ENCODE assay signal across 30 cellular contexts in genomic region chr7:118264836-118265235, GRCh38. TPM values are rescaled to one million over a fixed set of nuclear protein-coding genes. Genes with fewer than 3 reads are reported as not detected.
"Had no signal": no experiment of that assay in that cellular context is flagged by ENCODE, and none has a peak within 500 bp of the region (broad histone marks: within the 10 kb centered on the region; RNA-seq: fewer than 3 reads in every experiment).

No MANE protein-coding gene starts in this region.

- H3K9me3 Mint-ChIP-seq: activated CD4-positive, alpha-beta memory T cell treated with anti-CD3 and anti-CD28 coated beads, Interleukin-2, amount 10 ng/mL, durations not matched to agents 7 days and 5 days; activated CD4-positive, alpha-beta T cell treated with anti-CD3 and anti-CD28 coated beads, Interleukin-2, amount 10 ng/mL, durations not matched to agents 7 days and 5 days; activated naive CD4-positive, alpha-beta T cell treated with anti-CD3 and anti-CD28 coated beads, Interleukin-2, amount 50 U/mL, for 24 hours; activated naive CD8-positive, alpha-beta T cell treated with anti-CD3 and anti-CD28 coated beads, Interleukin-2, amount 50 U/mL, for 24 hours; activated T-cell treated with anti-CD3 and anti-CD28 coated beads, Interleukin-2, amount 50 U/mL, for 24 hours; activated T-helper 2 cell treated with anti-CD3 and anti-CD28 coated beads, Interferon-gamma antibody, Interleukin-2, Interleukin-4, amounts not matched to agents 10 μg/mL and 5 μg/mL and 100 μg/mL, durations not matched to agents 14 hours and 24 hours and 36 hours; WTC11 had no signal

- H3K9me3 ChIP-seq: breast epithelium, heart right ventricle, mucosa of descending colon, spleen, tibial nerve had no signal

- H3K27ac Mint-ChIP-seq: activated CD4-positive, alpha-beta memory T cell treated with anti-CD3 and anti-CD28 coated beads, Interleukin-2, amount 10 ng/mL, durations not matched to agents 7 days and 5 days; activated CD4-positive, alpha-beta T cell treated with anti-CD3 and anti-CD28 coated beads, Interleukin-2, amount 10 ng/mL, durations not matched to agents 7 days and 5 days; activated naive CD4-positive, alpha-beta T cell treated with anti-CD3 and anti-CD28 coated beads, Interleukin-2, amount 50 U/mL, for 24 hours; activated naive CD8-positive, alpha-beta T cell treated with anti-CD3 and anti-CD28 coated beads, Interleukin-2, amount 50 U/mL, for 24 hours; activated T-cell treated with anti-CD3 and anti-CD28 coated beads, Interleukin-2, amount 50 U/mL, for 24 hours; activated T-helper 2 cell treated with anti-CD3 and anti-CD28 coated beads, Interferon-gamma antibody, Interleukin-2, Interleukin-4, amounts not matched to agents 10 μg/mL and 5 μg/mL and 100 μg/mL, durations not matched to agents 14 hours and 24 hours and 36 hours; natural killer cell treated with Interleukin-12 subunit alpha and Interleukin-12 subunit beta and Interleukin-15 and Interleukin-18, amount 100 ng/mL, for 72 hours; T-helper 17 cell; WTC11 had no signal

- H3K4me1 ChIP-seq: breast epithelium, heart right ventricle, left ventricle myocardium inferior, spleen, tibial nerve had no signal

- ATAC-seq: activated naive CD8-positive, alpha-beta T cell treated with anti-CD3 and anti-CD28 coated beads, Interleukin-2, amount 50 U/mL, for 24 hours; esophagus mucosa; heart right ventricle; mucosa of descending colon; natural killer cell treated with Interleukin-12 subunit alpha and Interleukin-12 subunit beta and Interleukin-15 and Interleukin-18, amount 100 ng/mL, for 72 hours; right cardiac atrium; T-helper 17 cell; WTC11 had no signal

- H3K36me3 ChIP-seq: breast epithelium, heart right ventricle, left ventricle myocardium inferior, spleen, tibial nerve had no signal

- H3K4me3 ChIP-seq: breast epithelium, heart right ventricle, left ventricle myocardium inferior, lung, mucosa of descending colon, spleen, tibial nerve had no signal

- H3K27ac ChIP-seq: breast epithelium, heart right ventricle, left ventricle myocardium inferior, spleen, tibial nerve had no signal

- H3K36me3 Mint-ChIP-seq: activated naive CD4-positive, alpha-beta T cell treated with anti-CD3 and anti-CD28 coated beads, Interleukin-2, amount 50 U/mL, for 24 hours; natural killer cell treated with Interleukin-12 subunit alpha and Interleukin-12 subunit beta and Interleukin-15 and Interleukin-18, amount 100 ng/mL, for 72 hours; WTC11 had no signal

- H3K27me3 ChIP-seq: breast epithelium, heart right ventricle, tibial nerve had no signal

- DNase-seq: activated CD4-positive, alpha-beta memory T cell treated with anti-CD3 and anti-CD28 coated beads, Interleukin-2, amount 10 ng/mL, durations not matched to agents 7 days and 5 days; activated CD4-positive, alpha-beta T cell treated with anti-CD3 and anti-CD28 coated beads for 1 hour; activated CD4-positive, alpha-beta T cell treated with anti-CD3 and anti-CD28 coated beads, Interleukin-2, amount 10 ng/mL, durations not matched to agents 7 days and 5 days; activated CD8-positive, alpha-beta memory T cell treated with anti-CD3 and anti-CD28 coated beads, Interleukin-2, amount 50 U/mL, for 48 hours; activated naive CD8-positive, alpha-beta T cell treated with anti-CD3 and anti-CD28 coated beads, Interleukin-2, amount 50 U/mL, for 24 hours; activated T-cell treated with anti-CD3 and anti-CD28 coated beads, Interleukin-2, amount 50 U/mL, for 24 hours; amygdala; central memory CD4-positive, alpha-beta T cell; foreskin melanocyte; heart right ventricle; left ventricle myocardium inferior; mucosa of descending colon; right cardiac atrium; spleen; stimulated activated CD4-positive, alpha-beta T cell treated with anti-CD3 and anti-CD28 coated beads, Interleukin-2, amount 100 ng/mL, for 48 hours; stimulated activated naive CD4-positive, alpha-beta T cell treated with Interleukin-2 at 50 U/mL for 16 hours; T-helper 17 cell; T1000 had no signal

- H3K4me1 Mint-ChIP-seq: activated CD4-positive, alpha-beta memory T cell treated with anti-CD3 and anti-CD28 coated beads, Interleukin-2, amount 10 ng/mL, durations not matched to agents 7 days and 5 days; activated CD4-positive, alpha-beta T cell treated with anti-CD3 and anti-CD28 coated beads, Interleukin-2, amount 10 ng/mL, durations not matched to agents 7 days and 5 days; activated naive CD4-positive, alpha-beta T cell treated with anti-CD3 and anti-CD28 coated beads, Interleukin-2, amount 50 U/mL, for 24 hours; activated naive CD8-positive, alpha-beta T cell treated with anti-CD3 and anti-CD28 coated beads, Interleukin-2, amount 50 U/mL, for 24 hours; T-helper 17 cell; WTC11 had no signal

- H3K4me3 Mint-ChIP-seq: activated CD4-positive, alpha-beta memory T cell treated with anti-CD3 and anti-CD28 coated beads, Interleukin-2, amount 10 ng/mL, durations not matched to agents 7 days and 5 days; activated CD4-positive, alpha-beta T cell treated with anti-CD3 and anti-CD28 coated beads, Interleukin-2, amount 10 ng/mL, durations not matched to agents 7 days and 5 days; activated naive CD4-positive, alpha-beta T cell treated with anti-CD3 and anti-CD28 coated beads, Interleukin-2, amount 50 U/mL, for 24 hours; activated naive CD8-positive, alpha-beta T cell treated with anti-CD3 and anti-CD28 coated beads, Interleukin-2, amount 50 U/mL, for 24 hours; activated T-cell treated with anti-CD3 and anti-CD28 coated beads, Interleukin-2, amount 50 U/mL, for 24 hours; natural killer cell treated with Interleukin-12 subunit alpha and Interleukin-12 subunit beta and Interleukin-15 and Interleukin-18, amount 100 ng/mL, for 72 hours; T-helper 17 cell; WTC11 had no signal

- FAIRE-seq: endothelial cell of umbilical vein had no signal

RNA-seq across cellular contexts. Expression of gene ANKRD7, which starts 40.3 kb away (rescaled TPM):
- total RNA-seq: activated CD4-positive, alpha-beta memory T cell treated with anti-CD3 and anti-CD28 coated beads, Interleukin-2, amount 10 ng/mL, durations not matched to agents 7 days and 5 days; activated CD4-positive, alpha-beta T cell treated with anti-CD3 and anti-CD28 coated beads, Interleukin-2, amount 10 ng/mL, durations not matched to agents 7 days and 5 days; activated T-helper 2 cell treated with anti-CD3 and anti-CD28 coated beads, Interferon-gamma antibody, Interleukin-2, Interleukin-4, amounts not matched to agents 10 μg/mL and 5 μg/mL and 100 μg/mL, durations not matched to agents 14 hours and 24 hours and 36 hours; esophagus mucosa; glomerular endothelial cell; mesenteric fat pad; natural killer cell treated with Interleukin-12 subunit alpha and Interleukin-12 subunit beta and Interleukin-15 and Interleukin-18, amount 100 ng/mL, for 72 hours; ureter had no signal
- polyA plus RNA-seq: endothelial cell of umbilical vein had no signal
